In genomic region chr6:113060664-113061063, GRCh38 we compare ENCODE assay signal across 1 cellular context.
TF ChIP-seq lines count a peak whose summit lies in the region.

No MANE protein-coding gene starts in this region.

TF ChIP-seq in HCT116, 20 proteins besides CTCF, POLR2A, EP300 and RAD21 (continued from another document):
- TF ChIP-seq REST (IDR thresholded peaks at IDR 0.05; ENCODE audit: low read depth) (no peak), ZFX (IDR thresholded peaks at IDR 0.05) (no peak), ATF3 (IDR thresholded peaks at IDR 0.05) (no peak), SRF (IDR thresholded peaks at IDR 0.05; ENCODE audit: low read depth) (no peak), EGR1 (IDR thresholded peaks at IDR 0.05; ENCODE audit: low read depth) (no peak), SIN3A (IDR thresholded peaks at IDR 0.05; ENCODE audit: low read depth) (no peak), CEBPB (IDR thresholded peaks at IDR 0.05; ENCODE audit: low read depth) (no peak), ZBTB33 (IDR thresholded peaks at IDR 0.05; ENCODE audit: extremely low read depth, insufficient replicate concordance, low read length) (no peak), ELF1 (IDR thresholded peaks at IDR 0.05; ENCODE audit: borderline replicate concordance, low read depth) (no peak), POLR2AphosphoS5 (IDR thresholded peaks at IDR 0.05; ENCODE audit: low read depth, low read length) (no peak), FOSL1 (IDR thresholded peaks at IDR 0.05; ENCODE audit: low read depth) (no peak)
